In the genomic region with DNA sequence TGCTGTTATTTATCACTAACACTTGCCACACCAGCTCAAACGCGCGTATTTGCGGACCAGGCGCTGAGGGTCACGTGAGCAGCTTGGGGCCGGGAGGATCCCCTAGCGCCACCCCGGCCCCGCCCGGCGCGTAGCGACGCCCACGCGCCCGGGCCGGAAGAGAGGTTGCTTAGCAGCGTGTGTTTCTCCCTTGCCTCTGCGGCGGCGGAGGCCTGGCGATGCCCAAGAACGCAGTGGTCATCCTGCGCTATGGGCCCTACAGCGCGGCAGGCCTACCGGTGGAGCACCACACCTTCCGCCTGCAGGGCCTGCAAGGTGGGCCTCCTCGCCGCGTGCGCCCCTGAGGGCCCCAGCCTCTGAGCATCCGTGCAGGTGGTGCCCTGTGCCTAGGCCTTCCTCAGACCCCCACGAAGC, we compare ENCODE assay signal across 9 cellular contexts. TPM values are rescaled to one million over a fixed set of nuclear protein-coding genes. Genes with fewer than 3 reads are reported as not detected.
DNase-seq lines count a peak whose midpoint lies in the region; ATAC-seq, FAIRE-seq and TF ChIP-seq lines count a peak whose summit lies in the region.
"Had no signal": no experiment of that assay in that cellular context is flagged by ENCODE, and none has a peak within 500 bp of the region (broad histone marks: within the 10 kb centered on the region; RNA-seq: fewer than 3 reads in every experiment).

A gene with protein sequence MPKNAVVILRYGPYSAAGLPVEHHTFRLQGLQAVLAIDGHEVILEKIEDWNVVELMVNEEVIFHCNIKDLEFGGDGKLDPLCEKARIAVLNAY (plus strand): TSS at position 172 of the 414 bp plus-strand sequence. CDS start 47 bp downstream, at position 219.

- no peak for TF ChIP-seq RAD21 in K562 (CRISPR knock-in tag; conservative IDR thresholded peaks at IDR 0.05 in 1 of 2, IDR thresholded peaks at IDR 0.05 in 1 of 2)

- TF ChIP-seq EP300 in K562 (IDR thresholded peaks at IDR 0.05; ENCODE audit: low read length), result no peak

- H3K36me3 ChIP-seq in K562 (ENCODE audit: control insufficient read depth, insufficient read depth, low read length) (no peaks in the 10 kb centered on the region), subcutaneous abdominal adipose tissue (ENCODE audit: control insufficient read depth in 5 of 5, insufficient read depth in 5 of 5, low read length in 5 of 5) (no peaks in the 10 kb centered on the region), prostate gland (no peaks in the 10 kb centered on the region)

- intact Hi-C loops in K562 (cut with micrococcal nuclease), result no loop called here
- intact Hi-C loops in prostate gland (cut with DNase I), result no loop called here

- H3K9me3 ChIP-seq in K562 (replicated peaks; ENCODE audit: control insufficient read depth, insufficient read depth, low read depth, low read length) (no peaks in the 10 kb centered on the region), subcutaneous abdominal adipose tissue (ENCODE audit: control insufficient read depth in 5 of 5, low read length in 5 of 5) (peaks cover 10 to 18% (median 11%) of the 10 kb centered on the region in 5 donors), prostate gland (no peaks in the 10 kb centered on the region)

- CTCF ChIA-PET in K562 (lab: Yijun Ruan, JAX; ENCODE audit: low intra/inter-chr PET ratio), result no interaction called here

- POLR2A ChIA-PET in K562 (lab: Yijun Ruan, JAX), result no interaction called here

- DNase-seq in DMS153 treated with DMSO at 0.1 percent for 48 hours (lab: John Stamatoyannopoulos, UW; ENCODE audit: unreplicated experiment) (peak; percentile 23), NCI-H1092 (lab: John Stamatoyannopoulos, UW) (peak; percentile 54), K562 (ENCODE audit: extremely low read depth in 1 of 4, low spot score in 3 of 4) (peak; percentile 86 to 92 (median 87)), inferior parietal cortex (ENCODE audit: extremely low spot score) (peak; percentile 51), prostate gland (ENCODE audit: low spot score) (no peak), SW 1271 (lab: John Stamatoyannopoulos, UW) (no peak), NOMO-1 (lab: John Stamatoyannopoulos, UW; ENCODE audit: unreplicated experiment in 2 of 2) (no peak)

- peak within 1 kb of the TSS; percentile 24 for H3K4me3 ChIP-seq in K562
- peak within 1 kb of the TSS in 3 of 5 donors; percentile 18 to 45 (median 32) for H3K4me3 ChIP-seq in subcutaneous abdominal adipose tissue (ENCODE audit: low read depth in 1 of 5, low read length in 5 of 5)
- no peak within 1 kb of the TSS for H3K4me3 ChIP-seq in prostate gland

- in situ Hi-C loops in K562 (cut with MboI), result no loop called here

- TF ChIP-seq POLR2A in K562 (conservative IDR thresholded peaks at IDR 0.05) (no peak), prostate gland (IDR thresholded peaks at IDR 0.05) (no peak)

- TF ChIP-seq CTCF in K562 (IDR thresholded peaks at IDR 0.05 in 2 of 3, conservative IDR thresholded peaks at IDR 0.05 in 1 of 3; ENCODE audit: insufficient read depth in 2 of 3, low read depth in 1 of 3, low read length in 3 of 3) (no peak), prostate gland (IDR thresholded peaks at IDR 0.05) (no peak)

- H3K9ac ChIP-seq in K562 (ENCODE audit: insufficient read depth in 1 of 2, low read depth in 2 of 2, low read length in 2 of 2) (no peak within 1 kb of the TSS), subcutaneous abdominal adipose tissue (ENCODE audit: low read length in 5 of 5) (no peak within 1 kb of the TSS)

- H3K27me3 ChIP-seq in K562 (ENCODE audit: control insufficient read depth in 2 of 2, insufficient read depth in 2 of 2, low read length in 2 of 2) (peaks cover 0 to 5% of the 10 kb centered on the region in 2 experiments; a peak in 1 of 5 replicates), subcutaneous abdominal adipose tissue (ENCODE audit: control insufficient read depth in 5 of 5, insufficient read depth in 4 of 5, low read length in 5 of 5) (peaks cover 0 to 15% (median 6%) of the 10 kb centered on the region in 5 donors), prostate gland (replicated peaks; ENCODE audit: insufficient read depth) (no peaks in the 10 kb centered on the region)

- H3K4me1 ChIP-seq in K562 (replicated peaks in 1 of 2; ENCODE audit: control insufficient read depth in 2 of 2, insufficient read depth in 2 of 2, low read length in 2 of 2) (peaks cover 4 to 12% of the 10 kb centered on the region in 2 experiments; a peak in 4 of 5 replicates), subcutaneous abdominal adipose tissue (ENCODE audit: control insufficient read depth in 5 of 5, insufficient read depth in 5 of 5, low read length in 5 of 5) (peaks cover 0 to 7% (median 0%) of the 10 kb centered on the region in 5 donors), prostate gland (replicated peaks) (no peaks in the 10 kb centered on the region)

- FAIRE-seq in K562 (lab: Jason Lieb, UNC), result peak; percentile 59

- H3K27ac ChIP-seq in K562 (ENCODE audit: extremely low read depth, low read depth, low read length), result no peak within 1 kb of the TSS
- no peak within 1 kb of the TSS for H3K27ac ChIP-seq in subcutaneous abdominal adipose tissue (ENCODE audit: low read depth, low read length)
- no peak within 1 kb of the TSS for H3K27ac ChIP-seq in prostate gland
- H3K27ac ChIP-seq: epithelial cell of prostate had no signal

- no peaks in the 10 kb centered on the region for H3K9me1 ChIP-seq in K562 (ENCODE audit: control insufficient read depth, insufficient read depth, low read length)

- H2AFZ ChIP-seq in K562 (ENCODE audit: low read depth, low read length), result peak within 1 kb of the TSS; percentile 89

- H3K79me2 ChIP-seq in K562 (ENCODE audit: control insufficient read depth, insufficient read depth, low read length), result no peaks in the 10 kb centered on the region

- no peaks in the 10 kb centered on the region for H4K20me1 ChIP-seq in K562 (replicated peaks; ENCODE audit: control insufficient read depth, insufficient read depth, low read length)

- WGBS in K562 (ENCODE audit: insufficient coverage, low coverage, missing lambda C conversion rate), result 22% methylated on average over 29 of the region's 36 CpGs
- 7% methylated on average over 35 of the region's 36 CpGs for WGBS in prostate gland

- ATAC-seq in K562, result peak; percentile 100

- BruUV-seq in K562 (replicated peaks; lab: Mats Ljungman, UMichigan), result no TSS peak

- H3K4me2 ChIP-seq in K562 (ENCODE audit: insufficient read depth, low read length), result peak within 1 kb of the TSS; percentile 79

TF ChIP-seq in K562, 482 proteins besides CTCF, POLR2A, EP300 and RAD21 (continues in another document):
- TF ChIP-seq, protein P1, sequence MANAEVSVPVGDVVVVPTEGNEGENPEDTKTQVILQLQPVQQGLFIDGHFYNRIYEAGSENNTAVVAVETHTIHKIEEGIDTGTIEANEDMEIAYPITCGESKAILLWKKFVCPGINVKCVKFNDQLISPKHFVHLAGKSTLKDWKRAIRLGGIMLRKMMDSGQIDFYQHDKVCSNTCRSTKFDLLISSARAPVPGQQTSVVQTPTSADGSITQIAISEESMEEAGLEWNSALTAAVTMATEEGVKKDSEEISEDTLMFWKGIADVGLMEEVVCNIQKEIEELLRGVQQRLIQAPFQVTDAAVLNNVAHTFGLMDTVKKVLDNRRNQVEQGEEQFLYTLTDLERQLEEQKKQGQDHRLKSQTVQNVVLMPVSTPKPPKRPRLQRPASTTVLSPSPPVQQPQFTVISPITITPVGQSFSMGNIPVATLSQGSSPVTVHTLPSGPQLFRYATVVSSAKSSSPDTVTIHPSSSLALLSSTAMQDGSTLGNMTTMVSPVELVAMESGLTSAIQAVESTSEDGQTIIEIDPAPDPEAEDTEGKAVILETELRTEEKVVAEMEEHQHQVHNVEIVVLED (CRISPR knock-in tag; IDR thresholded peaks at IDR 0.05), result peak; percentile 55; the same call in 1 of the 2 replicates
- TF ChIP-seq PHF20 (IDR thresholded peaks at IDR 0.05; ENCODE audit: partially characterized antibody), result peak; percentile 38
- TF ChIP-seq, protein P2, sequence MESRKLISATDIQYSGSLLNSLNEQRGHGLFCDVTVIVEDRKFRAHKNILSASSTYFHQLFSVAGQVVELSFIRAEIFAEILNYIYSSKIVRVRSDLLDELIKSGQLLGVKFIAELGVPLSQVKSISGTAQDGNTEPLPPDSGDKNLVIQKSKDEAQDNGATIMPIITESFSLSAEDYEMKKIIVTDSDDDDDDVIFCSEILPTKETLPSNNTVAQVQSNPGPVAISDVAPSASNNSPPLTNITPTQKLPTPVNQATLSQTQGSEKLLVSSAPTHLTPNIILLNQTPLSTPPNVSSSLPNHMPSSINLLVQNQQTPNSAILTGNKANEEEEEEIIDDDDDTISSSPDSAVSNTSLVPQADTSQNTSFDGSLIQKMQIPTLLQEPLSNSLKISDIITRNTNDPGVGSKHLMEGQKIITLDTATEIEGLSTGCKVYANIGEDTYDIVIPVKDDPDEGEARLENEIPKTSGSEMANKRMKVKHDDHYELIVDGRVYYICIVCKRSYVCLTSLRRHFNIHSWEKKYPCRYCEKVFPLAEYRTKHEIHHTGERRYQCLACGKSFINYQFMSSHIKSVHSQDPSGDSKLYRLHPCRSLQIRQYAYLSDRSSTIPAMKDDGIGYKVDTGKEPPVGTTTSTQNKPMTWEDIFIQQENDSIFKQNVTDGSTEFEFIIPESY (CRISPR knock-in tag; IDR thresholded peaks at IDR 0.05), result no peak

RNA-seq across cellular contexts. Expression of the gene that starts here (rescaled TPM):
- not detected in 2 replicates for total RNA-seq in K562 (2011; cell fraction: chromatin; rRNA removed; ENCODE audit: low replicate concordance)
- total RNA-seq in K562 (2011; cell fraction: nucleolus; rRNA removed), result not detected in 2 replicates
- total RNA-seq in K562 (2011; cell fraction: nucleoplasm; rRNA removed), result not detected in 2 replicates
- total RNA-seq in K562 (2014; rRNA removed) (not detected in 2 replicates), K562 (2014; rRNA removed; fragmentation: Illumina TruSeq; extraction: Trizol) (not detected in 2 replicates), K562 (2015; rRNA removed; fragmentation: Illumina TruSeq; extraction: Trizol) (not detected in 2 replicates), K562 (2021) (not detected in 2 replicates), prostate gland (1 to 10 TPM in 1 of 2 donors, not detected in 1; 1.5 TPM)
- polyA plus RNA-seq in K562 (2011; rRNA removed) (not detected in 2 replicates), K562 (2014; fragmentation: Illumina TruSeq; extraction: Trizol) (not detected in 2 replicates), K562 (2014; fragmentation: Nextera tagmentation; extraction: Ambion mirVana) (not detected), K562 (2014; rRNA removed) (not detected in 2 replicates)
- not detected in 2 replicates for polyA plus RNA-seq in K562 (2011; cell fraction: cytosol; rRNA removed)
- not detected in 2 replicates for polyA plus RNA-seq in K562 (2011; cell fraction: nucleus; rRNA removed)
- not detected in 2 replicates for polyA plus RNA-seq in K562 (2012)
- polyA minus RNA-seq in K562 (2011; rRNA and poly(A)+ RNA removed), result not detected in 2 replicates
- polyA minus RNA-seq in K562 (2011; cell fraction: cytosol; rRNA and poly(A)+ RNA removed), result not detected in 2 replicates
- not detected in 2 replicates for polyA minus RNA-seq in K562 (2011; cell fraction: nucleus; rRNA and poly(A)+ RNA removed)

Comparison
In these comparisons a context has a peak if more than half of its experiments do, and no peak if none do; other contexts are left out.
1. Peak in DNase-seq, ATAC-seq, H3K4me3 ChIP-seq and H3K4me2 ChIP-seq in K562; RNA of the gene not detected or under 1 TPM.
2. DNase-seq: peak in DMS153 treated with DMSO at 0.1 percent for 48 hours (single experiment), NCI-H1092 (single experiment) and inferior parietal cortex (single experiment); none in prostate gland (single experiment), SW 1271 (0 of 2) and NOMO-1 (0 of 2).
3. H3K4me3 ChIP-seq: peak in subcutaneous abdominal adipose tissue (3 of 5); none in prostate gland (0 of 2).